ENCODE assay signal across 15 cellular contexts in genomic region chr6:111858347-111858746, GRCh38. TPM values are rescaled to one million over a fixed set of nuclear protein-coding genes. Genes with fewer than 3 reads are reported as not detected.
DNase-seq lines count a peak whose midpoint lies in the region; ATAC-seq and TF ChIP-seq lines count a peak whose summit lies in the region.
"Had no signal": no experiment of that assay in that cellular context is flagged by ENCODE, and none has a peak within 500 bp of the region (broad histone marks: within the 10 kb centered on the region; RNA-seq: fewer than 3 reads in every experiment).

No MANE protein-coding gene starts in this region.

- H3K4me2 ChIP-seq in Karpas-422 (ENCODE audit: low read depth, low read length, poor library complexity, severe bottlenecking) (peak overlapping the region; percentile 56), neural cell (ENCODE audit: low read length) (no peak overlapping the region)

- CTCF ChIA-PET in CD4-positive, alpha-beta T cell (lab: Charles Lee): interaction anchor here (1.4 kb wide), 1 partner anchor 9 kb away, joined by 3 read pairs; no protein-coding TSS in a partner anchor

- TF ChIP-seq EP300 in neural cell (conservative IDR thresholded peaks at IDR 0.05; ENCODE audit: poor library complexity, severe bottlenecking): no peak

- peaks cover 27% of the 10 kb centered on the region for H3K36me3 Mint-ChIP-seq in CD4-positive, alpha-beta T cell (ENCODE audit: low read depth)
- H3K36me3 Mint-ChIP-seq: IgD-negative memory B cell had no signal

- H2AFZ ChIP-seq in Karpas-422 (ENCODE audit: low read length): no peak overlapping the region
- no peak overlapping the region for H2AFZ ChIP-seq in neural cell (ENCODE audit: low read depth, low read length)

- H3K36me3 ChIP-seq in Karpas-422 (ENCODE audit: insufficient read depth, low read length): 0 out of 2 replicates have a peak, but pooled peaks cover 3% of the 10 kb centered on the region
- no peaks in the 10 kb centered on the region for H3K36me3 ChIP-seq in neural cell (ENCODE audit: insufficient read depth, low read length)
- H3K36me3 ChIP-seq: gastrocnemius medialis, prostate gland, SJSA1 had no signal

- H3K9me3 Mint-ChIP-seq in CD4-positive, alpha-beta T cell: no peaks in the 10 kb centered on the region
- H3K9me3 Mint-ChIP-seq: IgD-negative memory B cell had no signal

- POLR2A ChIA-PET in CD4-positive, alpha-beta T cell (lab: Charles Lee): interaction anchor here (0.9 to 1.5 kb wide), 3 partner anchors 14 to 105 kb away, joined by 3 to 4 read pairs (median 4); partner anchors contain the start of gene FYN

- H3F3A ChIP-seq in neural cell (ENCODE audit: insufficient read depth, low read length, poor library complexity, severe bottlenecking): peaks cover 3% of the 10 kb centered on the region

- DNase-seq in CD4-positive, alpha-beta T cell: no peak
- no peak for DNase-seq in Karpas-422
- DNase-seq in dorsolateral prefrontal cortex: no peak
- no peak for DNase-seq in NCI-H510A treated with DMSO at 0.1 percent for 48 hours (lab: John Stamatoyannopoulos, UW)
- DNase-seq: gastrocnemius medialis, GF-D8, GOT3, NCI-H1092 treated with DMSO at 0.1 percent for 48 hours had no signal

- no peak for ATAC-seq in CD4-positive, alpha-beta T cell (ENCODE audit: poor library complexity)
- ATAC-seq in HG03520 (IDR thresholded peaks at IDR 0.05; ENCODE audit: unreplicated experiment) (no peak), GM21390 (IDR thresholded peaks at IDR 0.05; ENCODE audit: unreplicated experiment) (no peak), GM19467 (IDR thresholded peaks at IDR 0.05; ENCODE audit: unreplicated experiment) (no peak)
- ATAC-seq: gastrocnemius medialis had no signal

- no peak for TF ChIP-seq CTCF in CD4-positive, alpha-beta T cell (IDR thresholded peaks at IDR 0.05)
- TF ChIP-seq CTCF in dorsolateral prefrontal cortex (IDR thresholded peaks at IDR 0.05 in 54 of 56, conservative IDR thresholded peaks at IDR 0.05 in 2 of 56; ENCODE audit: low read depth in 1 of 56, partially characterized antibody in 56 of 56): no peak
- no peak for TF ChIP-seq CTCF in neural cell (IDR thresholded peaks at IDR 0.05; ENCODE audit: poor library complexity, severe bottlenecking)

- H3K9me2 ChIP-seq in Karpas-422 (replicated peaks; ENCODE audit: insufficient read depth, low read length) (no peaks in the 10 kb centered on the region), neural cell (ENCODE audit: insufficient read depth, low read length) (no peaks in the 10 kb centered on the region)

- no peaks in the 10 kb centered on the region for H3K27me3 Mint-ChIP-seq in CD4-positive, alpha-beta T cell
- H3K27me3 Mint-ChIP-seq: IgD-negative memory B cell had no signal

- intact Hi-C loops in CD4-positive, alpha-beta T cell (cut with DNase I, micrococcal nuclease): no loop called here
- intact Hi-C loops in dorsolateral prefrontal cortex (cut with DNase I): no loop called here

- TF ChIP-seq RAD21 in neural cell (conservative IDR thresholded peaks at IDR 0.05): no peak

- H3K4me3 ChIP-seq in Karpas-422 (ENCODE audit: low read length) (peak overlapping the region; percentile 45; the same call in 1 of the 2 replicates), dorsolateral prefrontal cortex (peak overlapping the region in 8 of 59 donors; percentile 0 to 35 (median 6)), neural cell (ENCODE audit: low read length) (peak overlapping the region; percentile 25)
- H3K4me3 ChIP-seq: gastrocnemius medialis, prostate gland, SJSA1 had no signal

- H3K4me1 Mint-ChIP-seq in CD4-positive, alpha-beta T cell (ENCODE audit: low read depth): peaks cover 100% of the 10 kb centered on the region

- H3K27ac ChIP-seq in CD4-positive, alpha-beta T cell (ENCODE audit: low read depth, low read length): no peak overlapping the region
- H3K27ac ChIP-seq in Karpas-422 (ENCODE audit: low read length) (peak overlapping the region; percentile 44), dorsolateral prefrontal cortex (peak overlapping the region; percentile 7 to 91 (median 79)), neural cell (ENCODE audit: low read length) (no peak overlapping the region)
- H3K27ac ChIP-seq: gastrocnemius medialis, prostate gland, SJSA1 had no signal

- no peaks in the 10 kb centered on the region for H3K27me3 ChIP-seq in CD4-positive, alpha-beta T cell (ENCODE audit: control insufficient read depth, insufficient read depth, low read length)
- H3K27me3 ChIP-seq in Karpas-422 (ENCODE audit: low read length): no peaks in the 10 kb centered on the region
- H3K27me3 ChIP-seq in dorsolateral prefrontal cortex: no peaks in the 10 kb centered on the region
- H3K27me3 ChIP-seq in neural cell (ENCODE audit: insufficient read depth, low read depth, low read length): no peaks in the 10 kb centered on the region
- H3K27me3 ChIP-seq: gastrocnemius medialis, SJSA1 had no signal

- H3K9me3 ChIP-seq in CD4-positive, alpha-beta T cell (ENCODE audit: control insufficient read depth, low read length): no peaks in the 10 kb centered on the region
- no peaks in the 10 kb centered on the region for H3K9me3 ChIP-seq in Karpas-422 (ENCODE audit: low read length)
- H3K9me3 ChIP-seq in neural cell (ENCODE audit: low read length): no peaks in the 10 kb centered on the region
- H3K9me3 ChIP-seq: gastrocnemius medialis, prostate gland, SJSA1 had no signal

- H3K79me2 ChIP-seq in Karpas-422 (ENCODE audit: low read length) (peaks cover 99% of the 10 kb centered on the region), neural cell (replicated peaks; ENCODE audit: insufficient read depth, low read length) (peaks cover 100% of the 10 kb centered on the region)

- H3K9ac ChIP-seq in Karpas-422 (ENCODE audit: low read length) (peak overlapping the region; percentile 47), neural cell (ENCODE audit: low read length) (no peak overlapping the region)

- H4K20me1 ChIP-seq in Karpas-422 (ENCODE audit: insufficient read depth, low read depth, low read length): no peaks in the 10 kb centered on the region; the same call in 1 of the 2 replicates
- H4K20me1 ChIP-seq in neural cell (ENCODE audit: insufficient read depth): no peaks in the 10 kb centered on the region

- H3K27ac Mint-ChIP-seq in CD4-positive, alpha-beta T cell: peak overlapping the region; percentile 40

- H3K4me3 Mint-ChIP-seq in CD4-positive, alpha-beta T cell: peak overlapping the region; percentile 36

- peaks cover 84% of the 10 kb centered on the region for H3K4me1 ChIP-seq in Karpas-422 (ENCODE audit: low read length)
- H3K4me1 ChIP-seq: prostate gland, SJSA1 had no signal

TF ChIP-seq in neural cell, 6 proteins besides CTCF, POLR2A, EP300 and RAD21:
- TF ChIP-seq, protein P1, sequence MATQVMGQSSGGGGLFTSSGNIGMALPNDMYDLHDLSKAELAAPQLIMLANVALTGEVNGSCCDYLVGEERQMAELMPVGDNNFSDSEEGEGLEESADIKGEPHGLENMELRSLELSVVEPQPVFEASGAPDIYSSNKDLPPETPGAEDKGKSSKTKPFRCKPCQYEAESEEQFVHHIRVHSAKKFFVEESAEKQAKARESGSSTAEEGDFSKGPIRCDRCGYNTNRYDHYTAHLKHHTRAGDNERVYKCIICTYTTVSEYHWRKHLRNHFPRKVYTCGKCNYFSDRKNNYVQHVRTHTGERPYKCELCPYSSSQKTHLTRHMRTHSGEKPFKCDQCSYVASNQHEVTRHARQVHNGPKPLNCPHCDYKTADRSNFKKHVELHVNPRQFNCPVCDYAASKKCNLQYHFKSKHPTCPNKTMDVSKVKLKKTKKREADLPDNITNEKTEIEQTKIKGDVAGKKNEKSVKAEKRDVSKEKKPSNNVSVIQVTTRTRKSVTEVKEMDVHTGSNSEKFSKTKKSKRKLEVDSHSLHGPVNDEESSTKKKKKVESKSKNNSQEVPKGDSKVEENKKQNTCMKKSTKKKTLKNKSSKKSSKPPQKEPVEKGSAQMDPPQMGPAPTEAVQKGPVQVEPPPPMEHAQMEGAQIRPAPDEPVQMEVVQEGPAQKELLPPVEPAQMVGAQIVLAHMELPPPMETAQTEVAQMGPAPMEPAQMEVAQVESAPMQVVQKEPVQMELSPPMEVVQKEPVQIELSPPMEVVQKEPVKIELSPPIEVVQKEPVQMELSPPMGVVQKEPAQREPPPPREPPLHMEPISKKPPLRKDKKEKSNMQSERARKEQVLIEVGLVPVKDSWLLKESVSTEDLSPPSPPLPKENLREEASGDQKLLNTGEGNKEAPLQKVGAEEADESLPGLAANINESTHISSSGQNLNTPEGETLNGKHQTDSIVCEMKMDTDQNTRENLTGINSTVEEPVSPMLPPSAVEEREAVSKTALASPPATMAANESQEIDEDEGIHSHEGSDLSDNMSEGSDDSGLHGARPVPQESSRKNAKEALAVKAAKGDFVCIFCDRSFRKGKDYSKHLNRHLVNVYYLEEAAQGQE (IDR thresholded peaks at IDR 0.05; ENCODE audit: borderline replicate concordance): no peak
- no peak for TF ChIP-seq EZH2 (IDR thresholded peaks at IDR 0.05; ENCODE audit: borderline replicate concordance, insufficient read depth, low read length, poor library complexity, severe bottlenecking)
- TF ChIP-seq MXI1 (conservative IDR thresholded peaks at IDR 0.05; ENCODE audit: poor library complexity, severe bottlenecking): no peak
- no peak for TF ChIP-seq SMC3 (conservative IDR thresholded peaks at IDR 0.05; ENCODE audit: poor library complexity)
- TF ChIP-seq POLR2AphosphoS5 (IDR thresholded peaks at IDR 0.05): no peak
- TF ChIP-seq TAF1 (IDR thresholded peaks at IDR 0.05; ENCODE audit: low read depth): no peak

RNA-seq across cellular contexts. Expression of gene FYN, which starts 14.9 kb away (rescaled TPM):
- 100 to 1,000 TPM; 419 TPM for total RNA-seq in CD4-positive, alpha-beta T cell
- 249 and 311 TPM in 2 replicates for total RNA-seq in Karpas-422 (2014; rRNA removed; shearing (Covaris generic); ENCODE audit: low replicate concordance)
- total RNA-seq in dorsolateral prefrontal cortex: 100 to 1,000 TPM; 174 to 413 (median 233) TPM
- 277 and 306 TPM in 2 replicates for polyA plus RNA-seq in neural cell
- polyA minus RNA-seq in neural cell: 309 and 355 TPM in 2 replicates

Comparison
In these comparisons a context has a peak if more than half of its experiments do, and no peak if none do; other contexts are left out.
1. H3K27ac ChIP-seq: peak in Karpas-422 (single experiment) and dorsolateral prefrontal cortex (59 of 59); none in CD4-positive, alpha-beta T cell (single experiment) and neural cell (single experiment).